Comparison of ENCODE assay signal across 25 cellular contexts in genomic region chr4:160091631-160092030, GRCh38.
"Had no signal": no experiment of that assay in that cellular context is flagged by ENCODE, and none has a peak within 500 bp of the region (broad histone marks: within the 10 kb centered on the region; RNA-seq: fewer than 3 reads in every experiment).

No MANE protein-coding gene starts in this region.

- ATAC-seq: K562, Panc1, PC-3 had no signal

- H3K4me3 ChIP-seq: K562, MG63, SJSA1, SK-N-MC had no signal

- H3K4me1 ChIP-seq: SJSA1 had no signal

- H3K36me3 ChIP-seq: MG63, SJSA1 had no signal

- DNase-seq: Kasumi-1, MG63, NCI-H1092, NCI-H1105 treated with DMSO at 0.1 percent for 48 hours, NCI-H1417 treated with DMSO at 0.1 percent for 48 hours, NCI-H146, NCI-H1694 treated with DMSO at 0.1 percent for 48 hours, NCI-H1930, NCI-H2081, NCI-H2107, NCI-H2227 treated with DMSO at 0.1 percent for 48 hours, NCI-H446, NCI-H510A, NCI-H524 treated with DMSO at 0.1 percent for 48 hours, NCI-H69, NCI-H774, PC-3, Right ventricle myocardium superior, SIG-M5 had no signal

- H3K27me3 ChIP-seq: MG63, SJSA1 had no signal

- FAIRE-seq: HTR-8/SVneo, K562 had no signal

- H3K9me3 ChIP-seq: SJSA1 had no signal

- H3K27ac ChIP-seq: KMS-11, SJSA1, SK-N-MC had no signal
